ENCODE assay signal across 1 cellular context in the genomic region with DNA sequence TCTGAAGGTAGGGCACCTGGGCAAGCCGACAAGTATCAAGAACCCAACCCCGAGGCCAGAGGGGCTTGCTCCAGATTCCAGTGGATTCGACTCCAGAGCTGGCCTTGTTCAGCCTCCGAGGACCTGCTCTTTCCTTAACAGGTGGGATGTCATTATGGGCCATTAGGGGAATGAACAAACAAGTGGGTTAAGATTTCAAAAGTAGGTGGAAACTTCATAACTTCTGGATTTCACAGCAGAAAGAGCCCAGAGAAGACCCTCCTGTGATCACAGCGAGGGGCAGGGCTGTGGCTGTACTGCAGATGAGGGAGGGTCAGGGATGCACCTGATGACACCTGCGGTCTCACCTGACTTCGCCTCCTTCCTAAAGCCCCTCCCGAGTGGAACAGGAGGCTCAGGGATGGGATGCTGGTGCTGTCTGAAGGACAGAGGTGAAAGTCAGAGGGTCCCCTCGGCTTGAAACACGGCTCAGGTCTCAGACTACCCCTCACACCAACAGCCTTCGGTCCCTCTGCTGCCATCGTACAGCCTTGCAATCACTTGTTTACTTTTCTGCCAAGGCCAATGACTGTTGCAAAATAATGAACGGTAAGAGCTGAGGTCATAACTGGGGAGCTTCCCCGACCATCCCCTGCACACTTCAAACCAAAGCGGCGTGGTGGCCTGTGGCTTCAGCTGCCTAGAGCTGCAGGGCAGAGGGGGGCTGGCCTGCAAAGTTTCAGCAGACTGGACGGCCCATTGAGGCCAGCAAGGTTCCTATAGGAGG.
TF ChIP-seq lines count a peak whose summit lies in the region.

No MANE protein-coding gene starts in this region.

TF ChIP-seq in HepG2, 621 proteins besides CTCF, POLR2A, EP300 and RAD21 (continues in another document):
- TF ChIP-seq HDAC1 (CRISPR knock-in tag; IDR thresholded peaks at IDR 0.05) (peak; percentile 93), SMC3 (IDR thresholded peaks at IDR 0.05; ENCODE audit: low read length) (peak; percentile 34; the same call in 1 of the 2 replicates), ZNF207 (IDR thresholded peaks at IDR 0.05; ENCODE audit: borderline replicate concordance) (no peak), SALL1 (CRISPR knock-in tag; IDR thresholded peaks at IDR 0.05) (peak; percentile 94), ZNF558 (CRISPR knock-in tag; IDR thresholded peaks at IDR 0.05; ENCODE audit: borderline replicate concordance) (no peak), ZNF749 (CRISPR knock-in tag; IDR thresholded peaks at IDR 0.05; ENCODE audit: borderline replicate concordance) (peak; percentile 12; the same call in 1 of the 2 replicates), HIVEP1 (CRISPR knock-in tag; IDR thresholded peaks at IDR 0.05) (peak; percentile 94), NR2F1 (CRISPR knock-in tag; IDR thresholded peaks at IDR 0.05) (peak in 1 of 2 experiments; percentile 41; a peak in 1 of 4 replicates), ZNF564 (CRISPR knock-in tag; IDR thresholded peaks at IDR 0.05) (no peak), ISL2 (CRISPR knock-in tag; IDR thresholded peaks at IDR 0.05) (peak; percentile 74; the same call in 1 of the 2 replicates), ZNF430 (CRISPR knock-in tag; IDR thresholded peaks at IDR 0.05) (0 out of 2 replicates have a peak, but pooled peaks have one; percentile 46), POLR2G (IDR thresholded peaks at IDR 0.05; ENCODE audit: low read depth, low read length) (no peak), SMAD1 (CRISPR knock-in tag; IDR thresholded peaks at IDR 0.05; ENCODE audit: borderline replicate concordance, low read depth) (no peak), HES4 (CRISPR knock-in tag; IDR thresholded peaks at IDR 0.05; ENCODE audit: borderline replicate concordance) (no peak), ZNF605 (CRISPR knock-in tag; IDR thresholded peaks at IDR 0.05) (no peak), CREM (IDR thresholded peaks at IDR 0.05) (no peak), CREM (CRISPR knock-in tag; IDR thresholded peaks at IDR 0.05) (no peak), ZNF570 (CRISPR knock-in tag; IDR thresholded peaks at IDR 0.05; ENCODE audit: borderline replicate concordance) (no peak), ZFP1 (CRISPR knock-in tag; IDR thresholded peaks at IDR 0.05) (peak; percentile 55; the same call in 1 of the 2 replicates), PTBP1 (IDR thresholded peaks at IDR 0.05; ENCODE audit: low read depth, low read length, poor library complexity, severe bottlenecking) (no peak), NFE2L2 (IDR thresholded peaks at IDR 0.05; ENCODE audit: low read length) (no peak), PAF1 (CRISPR knock-in tag; IDR thresholded peaks at IDR 0.05) (no peak), SRF (IDR thresholded peaks at IDR 0.05; ENCODE audit: low read depth, low read length) (no peak), BHLHE40 (IDR thresholded peaks at IDR 0.05; ENCODE audit: low read length) (peak; percentile 47), ZNF75D (CRISPR knock-in tag; IDR thresholded peaks at IDR 0.05; ENCODE audit: borderline replicate concordance) (no peak), POLR2AphosphoS5 (IDR thresholded peaks at IDR 0.05; ENCODE audit: low read depth, low read length) (no peak; the same call in 1 of the 2 replicates), ZEB1 (IDR thresholded peaks at IDR 0.05; ENCODE audit: insufficient replicate concordance, low read depth) (peak; percentile 82), ZNF644 (CRISPR knock-in tag; IDR thresholded peaks at IDR 0.05; ENCODE audit: low read depth) (peak; percentile 62; the same call in 1 of the 2 replicates), TBX2 (CRISPR knock-in tag; IDR thresholded peaks at IDR 0.05; ENCODE audit: borderline replicate concordance) (peak; percentile 72), HNRNPLL (IDR thresholded peaks at IDR 0.05; ENCODE audit: low read depth, low read length, poor library complexity, severe bottlenecking) (no peak), MIER2 (CRISPR knock-in tag; IDR thresholded peaks at IDR 0.05) (no peak), ZNF850 (CRISPR knock-in tag; conservative IDR thresholded peaks at IDR 0.05) (no peak), ETV5 (CRISPR knock-in tag; IDR thresholded peaks at IDR 0.05; ENCODE audit: borderline replicate concordance) (peak; percentile 43; the same call in 1 of the 2 replicates), NRL (CRISPR knock-in tag; IDR thresholded peaks at IDR 0.05; ENCODE audit: borderline replicate concordance) (no peak), ZNF546 (CRISPR knock-in tag; conservative IDR thresholded peaks at IDR 0.05) (0 out of 2 replicates have a peak, but pooled peaks have one; percentile 44)
- TF ChIP-seq, protein P1, sequence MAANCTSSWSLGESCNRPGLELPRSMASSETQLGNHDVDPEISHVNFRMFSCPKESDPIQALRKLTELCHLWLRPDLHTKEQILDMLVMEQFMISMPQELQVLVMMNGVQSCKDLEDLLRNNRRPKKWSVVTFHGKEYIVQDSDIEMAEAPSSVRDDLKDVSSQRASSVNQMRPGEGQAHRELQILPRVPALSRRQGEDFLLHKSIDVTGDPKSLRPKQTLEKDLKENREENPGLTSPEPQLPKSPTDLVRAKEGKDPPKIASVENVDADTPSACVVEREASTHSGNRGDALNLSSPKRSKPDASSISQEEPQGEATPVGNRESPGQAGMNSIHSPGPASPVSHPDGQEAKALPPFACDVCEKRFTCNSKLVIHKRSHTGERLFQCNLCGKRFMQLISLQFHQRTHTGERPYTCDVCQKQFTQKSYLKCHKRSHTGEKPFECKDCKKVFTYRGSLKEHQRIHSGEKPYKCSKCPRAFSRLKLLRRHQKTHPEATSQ (CRISPR knock-in tag; IDR thresholded peaks at IDR 0.05; ENCODE audit: borderline replicate concordance), result no peak
- TF ChIP-seq, protein P2, sequence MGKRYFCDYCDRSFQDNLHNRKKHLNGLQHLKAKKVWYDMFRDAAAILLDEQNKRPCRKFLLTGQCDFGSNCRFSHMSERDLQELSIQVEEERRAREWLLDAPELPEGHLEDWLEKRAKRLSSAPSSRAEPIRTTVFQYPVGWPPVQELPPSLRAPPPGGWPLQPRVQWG (CRISPR knock-in tag; IDR thresholded peaks at IDR 0.05; ENCODE audit: borderline replicate concordance, low read depth), result no peak
- TF ChIP-seq, protein P3, sequence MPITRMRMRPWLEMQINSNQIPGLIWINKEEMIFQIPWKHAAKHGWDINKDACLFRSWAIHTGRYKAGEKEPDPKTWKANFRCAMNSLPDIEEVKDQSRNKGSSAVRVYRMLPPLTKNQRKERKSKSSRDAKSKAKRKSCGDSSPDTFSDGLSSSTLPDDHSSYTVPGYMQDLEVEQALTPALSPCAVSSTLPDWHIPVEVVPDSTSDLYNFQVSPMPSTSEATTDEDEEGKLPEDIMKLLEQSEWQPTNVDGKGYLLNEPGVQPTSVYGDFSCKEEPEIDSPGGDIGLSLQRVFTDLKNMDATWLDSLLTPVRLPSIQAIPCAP (CRISPR knock-in tag; IDR thresholded peaks at IDR 0.05; ENCODE audit: low read depth), result no peak
- TF ChIP-seq, protein P4, sequence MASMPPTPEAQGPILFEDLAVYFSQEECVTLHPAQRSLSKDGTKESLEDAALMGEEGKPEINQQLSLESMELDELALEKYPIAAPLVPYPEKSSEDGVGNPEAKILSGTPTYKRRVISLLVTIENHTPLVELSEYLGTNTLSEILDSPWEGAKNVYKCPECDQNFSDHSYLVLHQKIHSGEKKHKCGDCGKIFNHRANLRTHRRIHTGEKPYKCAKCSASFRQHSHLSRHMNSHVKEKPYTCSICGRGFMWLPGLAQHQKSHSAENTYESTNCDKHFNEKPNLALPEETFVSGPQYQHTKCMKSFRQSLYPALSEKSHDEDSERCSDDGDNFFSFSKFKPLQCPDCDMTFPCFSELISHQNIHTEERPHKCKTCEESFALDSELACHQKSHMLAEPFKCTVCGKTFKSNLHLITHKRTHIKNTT (CRISPR knock-in tag; IDR thresholded peaks at IDR 0.05), result no peak
- TF ChIP-seq, protein P5, sequence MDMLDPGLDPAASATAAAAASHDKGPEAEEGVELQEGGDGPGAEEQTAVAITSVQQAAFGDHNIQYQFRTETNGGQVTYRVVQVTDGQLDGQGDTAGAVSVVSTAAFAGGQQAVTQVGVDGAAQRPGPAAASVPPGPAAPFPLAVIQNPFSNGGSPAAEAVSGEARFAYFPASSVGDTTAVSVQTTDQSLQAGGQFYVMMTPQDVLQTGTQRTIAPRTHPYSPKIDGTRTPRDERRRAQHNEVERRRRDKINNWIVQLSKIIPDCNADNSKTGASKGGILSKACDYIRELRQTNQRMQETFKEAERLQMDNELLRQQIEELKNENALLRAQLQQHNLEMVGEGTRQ (IDR thresholded peaks at IDR 0.05; ENCODE audit: low read depth, low read length), result no peak
- TF ChIP-seq, protein P5 (CRISPR knock-in tag; IDR thresholded peaks at IDR 0.05; ENCODE audit: borderline replicate concordance), result no peak; the same call in 1 of the 2 replicates
- TF ChIP-seq, protein P6, sequence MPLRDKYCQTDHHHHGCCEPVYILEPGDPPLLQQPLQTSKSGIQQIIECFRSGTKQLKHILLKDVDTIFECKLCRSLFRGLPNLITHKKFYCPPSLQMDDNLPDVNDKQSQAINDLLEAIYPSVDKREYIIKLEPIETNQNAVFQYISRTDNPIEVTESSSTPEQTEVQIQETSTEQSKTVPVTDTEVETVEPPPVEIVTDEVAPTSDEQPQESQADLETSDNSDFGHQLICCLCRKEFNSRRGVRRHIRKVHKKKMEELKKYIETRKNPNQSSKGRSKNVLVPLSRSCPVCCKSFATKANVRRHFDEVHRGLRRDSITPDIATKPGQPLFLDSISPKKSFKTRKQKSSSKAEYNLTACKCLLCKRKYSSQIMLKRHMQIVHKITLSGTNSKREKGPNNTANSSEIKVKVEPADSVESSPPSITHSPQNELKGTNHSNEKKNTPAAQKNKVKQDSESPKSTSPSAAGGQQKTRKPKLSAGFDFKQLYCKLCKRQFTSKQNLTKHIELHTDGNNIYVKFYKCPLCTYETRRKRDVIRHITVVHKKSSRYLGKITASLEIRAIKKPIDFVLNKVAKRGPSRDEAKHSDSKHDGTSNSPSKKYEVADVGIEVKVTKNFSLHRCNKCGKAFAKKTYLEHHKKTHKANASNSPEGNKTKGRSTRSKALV (CRISPR knock-in tag; IDR thresholded peaks at IDR 0.05), result no peak
- TF ChIP-seq, protein P7, sequence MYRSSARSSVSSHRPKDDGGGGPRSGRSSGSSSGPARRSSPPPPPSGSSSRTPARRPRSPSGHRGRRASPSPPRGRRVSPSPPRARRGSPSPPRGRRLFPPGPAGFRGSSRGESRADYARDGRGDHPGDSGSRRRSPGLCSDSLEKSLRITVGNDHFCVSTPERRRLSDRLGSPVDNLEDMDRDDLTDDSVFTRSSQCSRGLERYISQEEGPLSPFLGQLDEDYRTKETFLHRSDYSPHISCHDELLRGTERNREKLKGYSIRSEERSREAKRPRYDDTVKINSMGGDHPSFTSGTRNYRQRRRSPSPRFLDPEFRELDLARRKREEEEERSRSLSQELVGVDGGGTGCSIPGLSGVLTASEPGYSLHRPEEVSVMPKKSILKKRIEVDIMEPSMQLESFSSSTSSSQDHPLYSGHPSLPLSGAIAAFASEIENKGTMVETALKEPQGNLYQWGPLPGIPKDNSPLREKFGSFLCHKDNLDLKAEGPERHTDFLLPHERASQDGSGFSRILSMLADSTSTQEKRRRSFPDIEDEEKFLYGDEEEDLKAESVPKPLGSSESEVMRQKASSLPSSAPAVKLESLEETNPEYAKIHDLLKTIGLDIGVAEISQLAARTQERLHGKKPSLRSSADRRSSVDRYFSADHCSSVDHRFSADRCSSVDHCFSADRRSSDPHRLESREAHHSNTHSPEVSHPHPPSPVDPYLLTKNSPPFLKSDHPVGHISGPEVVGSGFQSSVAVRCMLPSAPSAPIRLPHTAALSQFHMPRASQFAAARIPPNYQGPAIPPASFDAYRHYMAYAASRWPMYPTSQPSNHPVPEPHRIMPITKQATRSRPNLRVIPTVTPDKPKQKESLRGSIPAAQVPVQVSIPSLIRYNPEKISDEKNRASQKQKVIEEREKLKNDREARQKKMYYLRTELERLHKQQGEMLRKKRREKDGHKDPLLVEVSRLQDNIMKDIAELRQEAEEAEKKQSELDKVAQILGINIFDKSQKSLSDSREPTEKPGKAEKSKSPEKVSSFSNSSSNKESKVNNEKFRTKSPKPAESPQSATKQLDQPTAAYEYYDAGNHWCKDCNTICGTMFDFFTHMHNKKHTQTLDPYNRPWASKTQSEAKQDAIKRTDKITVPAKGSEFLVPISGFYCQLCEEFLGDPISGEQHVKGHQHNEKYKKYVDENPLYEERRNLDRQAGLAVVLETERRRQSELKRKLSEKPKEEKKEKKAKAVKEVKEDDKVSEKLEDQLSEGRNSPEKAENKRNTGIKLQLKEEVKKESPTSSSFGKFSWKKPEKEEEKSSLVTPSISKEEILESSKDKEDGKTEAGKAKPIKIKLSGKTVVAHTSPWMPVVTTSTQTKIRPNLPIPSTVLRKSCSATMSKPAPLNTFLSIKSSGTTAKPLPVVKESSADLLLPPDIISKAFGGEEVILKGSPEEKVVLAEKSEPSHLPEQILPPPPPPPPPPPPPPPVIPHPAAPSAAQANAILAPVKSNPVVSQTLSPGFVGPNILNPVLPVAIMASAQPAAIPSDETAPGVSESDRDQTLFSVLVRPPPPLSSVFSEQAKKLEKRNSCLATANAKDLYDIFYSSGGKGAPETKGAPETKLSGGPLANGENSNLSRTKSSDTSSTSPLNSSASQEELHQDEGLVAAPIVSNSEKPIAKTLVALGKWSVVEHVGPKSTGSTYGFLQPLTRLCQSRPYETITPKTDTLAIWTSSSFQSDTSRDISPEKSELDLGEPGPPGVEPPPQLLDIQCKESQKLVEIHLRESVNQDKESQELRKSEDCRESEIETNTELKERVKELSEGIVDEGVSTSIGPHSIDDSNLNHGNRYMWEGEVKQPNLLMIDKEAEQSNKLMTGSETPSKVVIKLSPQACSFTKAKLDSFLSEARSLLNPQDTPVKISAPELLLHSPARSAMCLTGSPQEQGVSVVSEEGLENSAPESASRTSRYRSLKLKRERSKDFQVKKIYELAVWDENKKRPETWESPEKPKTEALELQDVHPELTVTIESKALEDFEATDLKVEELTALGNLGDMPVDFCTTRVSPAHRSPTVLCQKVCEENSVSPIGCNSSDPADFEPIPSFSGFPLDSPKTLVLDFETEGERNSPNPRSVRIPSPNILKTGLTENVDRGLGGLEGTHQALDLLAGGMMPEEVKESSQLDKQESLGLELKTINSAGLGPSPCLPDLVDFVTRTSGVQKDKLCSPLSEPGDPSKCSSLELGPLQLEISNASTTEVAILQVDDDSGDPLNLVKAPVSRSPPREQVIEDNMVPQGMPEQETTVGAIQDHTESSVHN (CRISPR knock-in tag; IDR thresholded peaks at IDR 0.05), result peak; percentile 18; the same call in 1 of the 2 replicates
- TF ChIP-seq, protein P8, sequence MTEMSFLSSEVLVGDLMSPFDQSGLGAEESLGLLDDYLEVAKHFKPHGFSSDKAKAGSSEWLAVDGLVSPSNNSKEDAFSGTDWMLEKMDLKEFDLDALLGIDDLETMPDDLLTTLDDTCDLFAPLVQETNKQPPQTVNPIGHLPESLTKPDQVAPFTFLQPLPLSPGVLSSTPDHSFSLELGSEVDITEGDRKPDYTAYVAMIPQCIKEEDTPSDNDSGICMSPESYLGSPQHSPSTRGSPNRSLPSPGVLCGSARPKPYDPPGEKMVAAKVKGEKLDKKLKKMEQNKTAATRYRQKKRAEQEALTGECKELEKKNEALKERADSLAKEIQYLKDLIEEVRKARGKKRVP (CRISPR knock-in tag; IDR thresholded peaks at IDR 0.05), result peak in 1 of 2 experiments; percentile 87; a peak in 2 of 4 replicates
